32 cellular contexts compared by ENCODE assay signal in the genomic region with DNA sequence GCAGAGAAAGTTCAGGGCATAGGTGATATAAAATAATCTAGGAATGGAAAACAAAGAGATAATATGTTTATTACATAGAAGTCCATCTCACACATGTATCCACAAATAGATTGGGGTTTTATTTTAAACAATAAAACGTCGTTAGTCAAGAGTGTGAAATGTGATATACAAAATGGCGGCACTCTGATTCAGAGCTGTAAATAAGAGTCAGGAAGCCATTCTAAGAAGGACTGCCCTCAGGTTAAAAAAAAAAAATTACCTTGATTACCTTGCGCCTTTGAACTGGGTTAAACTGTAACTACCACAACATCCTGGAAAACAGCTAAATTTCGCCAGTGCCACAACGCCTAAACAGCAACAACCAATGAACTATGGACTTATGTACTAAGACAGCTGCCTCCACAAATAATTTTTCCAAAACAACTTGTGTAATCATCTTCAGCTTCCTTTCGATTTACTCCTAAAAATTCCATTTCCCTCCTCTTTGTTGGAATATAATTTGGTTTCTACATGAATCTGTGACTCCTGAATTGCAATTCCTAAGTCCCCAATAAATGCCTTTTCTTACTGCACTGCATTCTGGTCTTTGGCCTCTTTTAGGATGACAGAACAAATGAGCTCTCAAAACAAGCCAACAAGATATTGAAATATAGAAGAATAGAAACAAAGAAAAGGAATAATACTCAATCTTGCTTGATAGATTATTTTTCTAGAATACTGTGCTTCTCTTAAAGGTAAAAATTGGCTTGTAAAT.
"Had no signal": no experiment of that assay in that cellular context is flagged by ENCODE, and none has a peak within 500 bp of the region (broad histone marks: within the 10 kb centered on the region; RNA-seq: fewer than 3 reads in every experiment).

No MANE protein-coding gene starts in this region.

- DNase-seq: activated B cell treated with CpG ODN at 0.5 μM for 24 hours; activated CD4-positive, alpha-beta memory T cell treated with anti-CD3 and anti-CD28 coated beads for 36 hours; activated CD4-positive, alpha-beta T cell treated with anti-CD3 and anti-CD28 coated beads for 4 hours; activated CD4-positive, alpha-beta T cell treated with anti-CD3 and anti-CD28 coated beads, Interleukin-2, amount 50 U/mL, for 1 hour; activated CD4-positive, CD25-positive, alpha-beta regulatory T cell treated with anti-CD3 and anti-CD28 coated beads, Interleukin-2, amount 50 U/mL, for 72 hours; activated CD8-positive, alpha-beta memory T cell treated with anti-CD3 and anti-CD28 coated beads, Interleukin-2, amount 50 U/mL, for 4 hours; activated effector memory CD4-positive, alpha-beta T cell treated with Interleukin-2 at 50 U/mL for 16 hours; activated naive CD4-positive, alpha-beta T cell treated with anti-CD3 and anti-CD28 coated beads, Interleukin-2, amount 10 ng/mL, durations not matched to agents 7 days and 5 days; activated naive CD8-positive, alpha-beta T cell treated with anti-CD3 and anti-CD28 coated beads, Interleukin-2, amount 50 U/mL, for 24 hours; activated T-cell treated with anti-CD3 and anti-CD28 coated beads for 4 hours; activated T-cell treated with anti-CD3 and anti-CD28 coated beads, Interleukin-2, amount 50 U/mL, for 4 hours; anterior cingulate cortex; caudate nucleus; cerebellar nuclear complex; Karpas-422; NCI-H1105; NCI-H1417 treated with DMSO at 0.1 percent for 48 hours; NCI-H1930; NCI-H2081 treated with DMSO at 0.1 percent for 48 hours; NCI-H510A; NCI-H526; NCI-H748 treated with DMSO at 0.1 percent for 48 hours; NK-92 treated with Interleukin-12 subunit alpha and Interleukin-12 subunit beta, amount 100 ng/mL, for 24 hours; PC-3; Peyer's patch; RPMI8226; SIG-M5; T-cell; T-helper 2 cell; T-helper 9 cell had no signal

- H3K27me3 ChIP-seq: Peyer's patch had no signal

- H3K9me3 ChIP-seq: Peyer's patch had no signal

- H3K27ac ChIP-seq: Peyer's patch, VCaP had no signal

- ATAC-seq: activated naive CD8-positive, alpha-beta T cell treated with anti-CD3 and anti-CD28 coated beads, Interleukin-2, amount 50 U/mL, for 24 hours; activated T-cell treated with anti-CD3 and anti-CD28 coated beads, Interleukin-2, amount 50 U/mL, for 4 hours; PC-3; SK-N-SH treated with all-trans-retinoic acid at 6 μM for 48 hours; T-cell had no signal

- H3K4me1 ChIP-seq: Peyer's patch had no signal

- H3K4me3 ChIP-seq: Peyer's patch had no signal

- H3K36me3 ChIP-seq: Peyer's patch had no signal
